In genomic region chr16:23148513-23149266, GRCh38 we compare ENCODE assay signal across 9 cellular contexts. TPM values are rescaled to one million over a fixed set of nuclear protein-coding genes. Genes with fewer than 3 reads are reported as not detected.
DNase-seq lines count a peak whose midpoint lies in the region; ATAC-seq and TF ChIP-seq lines count a peak whose summit lies in the region.
"Had no signal": no experiment of that assay in that cellular context is flagged by ENCODE, and none has a peak within 500 bp of the region (broad histone marks: within the 10 kb centered on the region; RNA-seq: fewer than 3 reads in every experiment).

No MANE protein-coding gene starts in this region.

- DNase-seq in CD4-positive, alpha-beta T cell = peak; percentile 20 to 60 (median 42)
- DNase-seq in SW480 (ENCODE audit: low spot score) (peak; percentile 34), amniotic epithelial cell (ENCODE audit: low read depth) (peak; percentile 33), right cardiac atrium (peak; percentile 80 to 93 (median 91)), retina (peak; percentile 46), inferior parietal cortex (ENCODE audit: extremely low spot score) (no peak)

- no peaks in the 10 kb centered on the region for H3K9me3 ChIP-seq in CD4-positive, alpha-beta T cell (ENCODE audit: control insufficient read depth, low read length)
- H3K9me3 ChIP-seq in right cardiac atrium (ENCODE audit: control insufficient read depth, low read length) = no peaks in the 10 kb centered on the region

- H3K27me3 Mint-ChIP-seq in CD4-positive, alpha-beta T cell = peaks cover 14% of the 10 kb centered on the region

- H3K9me3 Mint-ChIP-seq in CD4-positive, alpha-beta T cell = no peaks in the 10 kb centered on the region

- H3K4me1 Mint-ChIP-seq in CD4-positive, alpha-beta T cell (ENCODE audit: low read depth) = peaks cover 27% of the 10 kb centered on the region

- CTCF ChIA-PET in CD4-positive, alpha-beta T cell (lab: Charles Lee) = interaction anchor here (1.0 kb wide), 1 partner anchor 33 kb away, joined by 3 read pairs; no protein-coding TSS in a partner anchor

- H3K27ac Mint-ChIP-seq in CD4-positive, alpha-beta T cell = peak overlapping the region; percentile 70

- intact Hi-C loops in CD4-positive, alpha-beta T cell (cut with DNase I, micrococcal nuclease) = loop anchor here in 1 of 2 experiments (2.0 to 5.0 kb wide), 2 partner anchors 1550 to 1626 kb away; partner anchors contain the start of gene METTL9
- intact Hi-C loops in right cardiac atrium (cut with DNase I) = loop anchor here in 2 of 4 donors (5.0 kb wide), 2 partner anchors 61 to 66 kb away; no protein-coding TSS in a partner anchor

- no peaks in the 10 kb centered on the region for H3K27me3 ChIP-seq in CD4-positive, alpha-beta T cell (ENCODE audit: control insufficient read depth, insufficient read depth, low read length)
- H3K27me3 ChIP-seq in right cardiac atrium (ENCODE audit: control insufficient read depth, insufficient read depth) = no peaks in the 10 kb centered on the region

- peaks cover 9% of the 10 kb centered on the region for H3K36me3 Mint-ChIP-seq in CD4-positive, alpha-beta T cell (ENCODE audit: low read depth)

- POLR2A ChIA-PET in CD4-positive, alpha-beta T cell (lab: Charles Lee) = interaction anchor here (1.0 to 1.5 kb wide), 3 partner anchors 30 to 1647 kb away, joined by 3 to 4 read pairs (median 3); no protein-coding TSS in a partner anchor

- no peak overlapping the region for H3K27ac ChIP-seq in CD4-positive, alpha-beta T cell (ENCODE audit: low read depth, low read length)
- peak overlapping the region; percentile 85 for H3K27ac ChIP-seq in right cardiac atrium (ENCODE audit: low read length)

- no peak for TF ChIP-seq CTCF in CD4-positive, alpha-beta T cell (IDR thresholded peaks at IDR 0.05)

- peak overlapping the region; percentile 96 for H3K4me3 Mint-ChIP-seq in CD4-positive, alpha-beta T cell

- peak overlapping the region; percentile 83 for H3K4me3 ChIP-seq in right cardiac atrium (ENCODE audit: low read length)

- peaks cover 5% of the 10 kb centered on the region for H3K4me1 ChIP-seq in right cardiac atrium (ENCODE audit: control insufficient read depth, insufficient read depth, low read length)

- peak; percentile 39 for ATAC-seq in CD4-positive, alpha-beta T cell (ENCODE audit: poor library complexity)
- ATAC-seq in GM19467 (IDR thresholded peaks at IDR 0.05; ENCODE audit: unreplicated experiment) (peak; percentile 31), HG03565 (IDR thresholded peaks at IDR 0.05; ENCODE audit: unreplicated experiment) (peak; percentile 30), right cardiac atrium (peak; percentile 68)

- WGBS in right cardiac atrium = under 1% methylated on average over 103 of the region's 103 CpGs

RNA-seq across cellular contexts. Expression of gene USP31, which starts 0.6 kb away (rescaled TPM):
- total RNA-seq in CD4-positive, alpha-beta T cell = 1 to 10 TPM; 1.6 to 1.7 TPM
- total RNA-seq in right cardiac atrium = 10 to 100 TPM; 34.3 to 44.0 (median 37.3) TPM
- 12.8 TPM for polyA plus RNA-seq in right cardiac atrium

RNA-seq across cellular contexts. Expression of gene SCNN1G, which starts 33.9 kb away (rescaled TPM):
- not detected for total RNA-seq in CD4-positive, alpha-beta T cell
- not detected for total RNA-seq in right cardiac atrium
- polyA plus RNA-seq in right cardiac atrium = 0.05 TPM
- total RNA-seq: T-helper 2 cell treated with Interferon-gamma antibody and Interleukin-4, amounts not matched to agents 100 ng/mL and 5 ng/mL, for 36 hours had no signal

Comparison
In these comparisons a context has a peak if more than half of its experiments do, and no peak if none do; other contexts are left out.
1. RNA of gene USP31, which starts 0.6 kb away (total RNA-seq): 34.3 to 44.0 TPM in right cardiac atrium; 1.6 to 1.7 TPM in CD4-positive, alpha-beta T cell; every median in the first group is over 10 times any median in the second.
2. Peak in every context shown above with its lines, with median percentiles within 50 percentile points of each other: ATAC-seq.